11 cellular contexts compared by ENCODE assay signal in the genomic region with DNA sequence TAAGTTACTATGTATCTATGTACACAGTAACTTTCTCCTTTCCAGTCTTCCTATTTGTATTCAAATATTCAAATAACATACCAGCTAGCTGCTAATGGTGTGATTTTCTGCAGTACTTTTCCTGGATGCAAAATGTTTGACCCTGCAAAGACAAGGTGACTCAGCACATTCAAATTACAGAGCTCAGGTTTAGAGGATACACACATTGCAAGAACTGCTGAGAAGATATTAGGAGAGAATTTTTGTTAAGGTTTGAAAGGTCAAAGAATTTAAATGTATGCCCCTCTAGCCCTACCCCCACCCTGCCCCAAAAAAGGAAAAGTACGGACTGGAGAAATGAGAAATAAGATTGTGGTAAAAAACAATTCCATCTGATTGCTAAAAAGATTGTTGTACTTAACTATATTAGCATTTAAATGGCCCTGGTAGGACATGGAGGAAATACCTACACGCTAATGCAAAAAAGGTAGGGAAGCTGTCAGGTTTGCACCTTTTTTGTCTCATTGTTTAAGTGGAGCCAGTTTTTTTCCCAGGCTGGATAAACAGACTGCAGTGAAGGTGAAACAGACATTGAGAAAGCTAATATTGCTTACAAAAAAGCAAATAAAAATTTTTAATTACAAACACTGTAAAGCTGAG. TPM values are rescaled to one million over a fixed set of nuclear protein-coding genes. Genes with fewer than 3 reads are reported as not detected.
DNase-seq lines count a peak whose midpoint lies in the region; ATAC-seq and TF ChIP-seq lines count a peak whose summit lies in the region.
"Had no signal": no experiment of that assay in that cellular context is flagged by ENCODE, and none has a peak within 500 bp of the region (broad histone marks: within the 10 kb centered on the region; RNA-seq: fewer than 3 reads in every experiment).

No MANE protein-coding gene starts in this region.

- no peaks in the 10 kb centered on the region for H3K9me2 ChIP-seq in DOHH2 (replicated peaks; ENCODE audit: control insufficient read depth, low read length)

- H3F3A ChIP-seq in DOHH2 (ENCODE audit: control insufficient read depth, insufficient read depth), result no peaks in the 10 kb centered on the region

- DNase-seq in NB4 (ENCODE audit: low read depth) (peak; percentile 39), left lobe of liver (ENCODE audit: low spot score) (no peak), vagina (ENCODE audit: extremely low spot score in 2 of 2) (no peak), NCI-H345 (lab: John Stamatoyannopoulos, UW) (no peak), sciatic nerve (ENCODE audit: low spot score) (no peak)
- DNase-seq: activated naive CD8-positive, alpha-beta T cell treated with anti-CD3 and anti-CD28 coated beads, Interleukin-2, amount 50 U/mL, for 24 hours; right cardiac atrium had no signal

- H4K20me1 ChIP-seq in DOHH2 (ENCODE audit: control insufficient read depth, insufficient read depth, low read depth, low read length), result no peaks in the 10 kb centered on the region

- H3K27me3 ChIP-seq in DOHH2 (ENCODE audit: control insufficient read depth, low read length) (no peaks in the 10 kb centered on the region; the same call in 1 of the 2 replicates), vagina (no peaks in the 10 kb centered on the region)

- H3K36me3 ChIP-seq in DOHH2 (ENCODE audit: control insufficient read depth, low read length), result no peaks in the 10 kb centered on the region
- no peaks in the 10 kb centered on the region for H3K36me3 ChIP-seq in vagina

- H3K4me2 ChIP-seq in DOHH2 (ENCODE audit: low read length), result peak overlapping the region; percentile 1; the same call in 1 of the 2 replicates

- H3K4me3 ChIP-seq in DOHH2 (ENCODE audit: low read length) (no peak overlapping the region), NB4 (ENCODE audit: low read depth, low read length) (no peak overlapping the region), vagina (no peak overlapping the region)

- ATAC-seq in left lobe of liver, result peak; percentile 49
- no peak for ATAC-seq in HG02938 (IDR thresholded peaks at IDR 0.05; ENCODE audit: unreplicated experiment)
- ATAC-seq in sciatic nerve, result no peak
- ATAC-seq: activated naive CD8-positive, alpha-beta T cell treated with anti-CD3 and anti-CD28 coated beads, Interleukin-2, amount 50 U/mL, for 24 hours; right cardiac atrium had no signal

- TF ChIP-seq POLR2A in NB4 (IDR thresholded peaks at IDR 0.05; ENCODE audit: extremely low read depth, insufficient read length), result no peak
- TF ChIP-seq POLR2A in vagina (IDR thresholded peaks at IDR 0.05), result no peak

- intact Hi-C loops in vagina (cut with DNase I) (no loop called here), sciatic nerve (cut with DNase I) (no loop called here)

- TF ChIP-seq CTCF in DOHH2 (IDR thresholded peaks at IDR 0.05; ENCODE audit: low read depth, low read length, poor library complexity, severe bottlenecking) (no peak), NB4 (IDR thresholded peaks at IDR 0.05; ENCODE audit: low read depth, low read length) (no peak), vagina (IDR thresholded peaks at IDR 0.05) (no peak)

- H3K4me1 ChIP-seq in DOHH2 (ENCODE audit: control insufficient read depth, low read length) (peaks cover 32% of the 10 kb centered on the region), vagina (no peaks in the 10 kb centered on the region)

- no peaks in the 10 kb centered on the region for H3K79me2 ChIP-seq in DOHH2 (ENCODE audit: control insufficient read depth, low read length)

- H3K9me3 ChIP-seq in DOHH2 (ENCODE audit: control insufficient read depth, insufficient read depth, low read length) (no peaks in the 10 kb centered on the region), vagina (no peaks in the 10 kb centered on the region)

- H3K27ac ChIP-seq in DOHH2 (ENCODE audit: low read depth, low read length) (no peak overlapping the region), cingulate gyrus (ENCODE audit: low read depth, low read length) (peak overlapping the region; percentile 0), vagina (no peak overlapping the region)
- H3K27ac ChIP-seq: epithelial cell of prostate had no signal

RNA-seq across cellular contexts. Expression of gene ZNF281, which starts 45.6 kb away (rescaled TPM):
- 13.7 TPM for total RNA-seq in left lobe of liver
- total RNA-seq in vagina, result 8.8 TPM
- 16.1 TPM for total RNA-seq in sciatic nerve
